27 cellular contexts compared by ENCODE assay signal in the genomic region with DNA sequence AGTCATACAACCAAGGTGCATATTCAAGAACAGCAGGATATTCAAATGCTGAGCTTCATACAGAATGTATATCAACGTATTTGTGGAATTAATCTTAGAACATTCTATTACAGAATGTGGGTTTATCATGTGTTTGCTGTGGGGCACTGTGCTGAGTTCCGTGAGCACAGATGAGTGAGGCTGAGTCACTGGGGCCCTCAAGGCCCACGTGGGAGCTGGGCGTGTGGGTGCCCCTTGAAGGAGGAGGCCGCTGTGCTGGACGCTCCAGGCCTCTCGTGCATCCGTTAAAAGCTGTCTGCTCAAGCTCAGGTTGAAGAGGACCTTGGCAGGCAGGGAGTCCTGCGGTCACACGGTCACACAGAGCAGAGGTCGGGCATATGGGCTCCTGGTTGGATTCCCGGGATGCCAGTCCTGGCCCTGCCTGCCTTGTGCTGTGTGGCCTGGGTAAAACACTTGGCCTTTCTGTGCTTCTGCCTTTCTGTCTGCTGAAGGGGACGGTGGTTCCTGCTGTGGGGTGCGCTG.
"Had no signal": no experiment of that assay in that cellular context is flagged by ENCODE, and none has a peak within 500 bp of the region (broad histone marks: within the 10 kb centered on the region; RNA-seq: fewer than 3 reads in every experiment).

No MANE protein-coding gene starts in this region.

- H3K4me1 ChIP-seq: heart right ventricle, parathyroid adenoma, spleen, suprapubic skin, tibial artery had no signal

- FAIRE-seq: TTC549 had no signal

- H3K4me3 Mint-ChIP-seq: activated CD4-positive, alpha-beta memory T cell treated with anti-CD3 and anti-CD28 coated beads for 36 hours; dendritic cell treated with granulocyte-macrophage colony-stimulating factor and Interleukin-4, amounts not matched to agents 40 ng/mL and 50 ng/mL, for 4 days; endodermal cell; mesothelial cell of epicardium; naive thymus-derived CD4-positive, alpha-beta T cell; T-helper 1 cell treated with Interleukin-12 subunit alpha and Interleukin-12 subunit beta and Interleukin-4 antibody, amounts not matched to agents 30 μg/mL and 1 μg/mL, for 36 hours had no signal

- H3K36me3 Mint-ChIP-seq: activated CD4-positive, alpha-beta memory T cell treated with anti-CD3 and anti-CD28 coated beads for 36 hours; mesothelial cell of epicardium had no signal

- H3K4me1 Mint-ChIP-seq: mesothelial cell of epicardium; naive thymus-derived CD4-positive, alpha-beta T cell had no signal

- H3K36me3 ChIP-seq: heart right ventricle, spleen, suprapubic skin, tibial artery, WERI-Rb-1 had no signal

- H3K27me3 ChIP-seq: heart right ventricle, spleen, suprapubic skin, tibial artery had no signal

- H3K9me3 Mint-ChIP-seq: activated CD4-positive, alpha-beta memory T cell treated with anti-CD3 and anti-CD28 coated beads for 36 hours; dendritic cell treated with granulocyte-macrophage colony-stimulating factor and Interleukin-4, amounts not matched to agents 40 ng/mL and 50 ng/mL, for 4 days; endodermal cell; mesothelial cell of epicardium; naive thymus-derived CD4-positive, alpha-beta T cell; T-helper 1 cell treated with Interleukin-12 subunit alpha and Interleukin-12 subunit beta and Interleukin-4 antibody, amounts not matched to agents 30 μg/mL and 1 μg/mL, for 36 hours had no signal

- H3K9me3 ChIP-seq: heart right ventricle, spleen, suprapubic skin, tibial artery had no signal

- H3K79me2 ChIP-seq: parathyroid adenoma had no signal

- H3K27ac ChIP-seq: heart right ventricle, parathyroid adenoma, spleen, suprapubic skin, tibial artery, WERI-Rb-1 had no signal

- DNase-seq: activated CD4-positive, alpha-beta memory T cell treated with anti-CD3 and anti-CD28 coated beads for 36 hours; activated CD4-positive, alpha-beta T cell treated with anti-CD3 and anti-CD28 coated beads for 48 hours; activated CD8-positive, alpha-beta memory T cell treated with anti-CD3 and anti-CD28 coated beads, Interleukin-2, amount 50 U/mL, for 4 hours; activated gamma-delta T cell treated with Interleukin-2 at 50 U/mL for 16 hours; activated naive CD4-positive, alpha-beta T cell treated with anti-CD3 and anti-CD28 coated beads, Interleukin-2, amount 50 U/mL, for 16 hours; activated T-cell treated with anti-CD3 and anti-CD28 coated beads, Interleukin-2, amount 50 U/mL, for 1 hour; amygdala; central memory CD4-positive, alpha-beta T cell; endodermal cell; foreskin melanocyte; heart right ventricle; naive thymus-derived CD4-positive, alpha-beta T cell; nucleus accumbens; right cardiac atrium; stimulated activated naive CD4-positive, alpha-beta T cell; T-helper 9 cell; tibial artery; WERI-Rb-1 had no signal

- H3K4me3 ChIP-seq: heart right ventricle, spleen, suprapubic skin, tibial artery had no signal

- H2AFZ ChIP-seq: parathyroid adenoma had no signal

- H3K27me3 Mint-ChIP-seq: activated CD4-positive, alpha-beta memory T cell treated with anti-CD3 and anti-CD28 coated beads for 36 hours; naive thymus-derived CD4-positive, alpha-beta T cell had no signal

- H3K27ac Mint-ChIP-seq: activated CD4-positive, alpha-beta memory T cell treated with anti-CD3 and anti-CD28 coated beads for 36 hours; dendritic cell treated with granulocyte-macrophage colony-stimulating factor and Interleukin-4, amounts not matched to agents 40 ng/mL and 50 ng/mL, for 4 days; endodermal cell; mesothelial cell of epicardium; naive thymus-derived CD4-positive, alpha-beta T cell; T-helper 1 cell treated with Interleukin-12 subunit alpha and Interleukin-12 subunit beta and Interleukin-4 antibody, amounts not matched to agents 30 μg/mL and 1 μg/mL, for 36 hours had no signal

- H3K9ac ChIP-seq: parathyroid adenoma had no signal

- ATAC-seq: activated CD4-positive, CD25-positive, alpha-beta regulatory T cell treated with anti-CD3 and anti-CD28 coated beads, Interleukin-2, amount 50 U/mL, for 24 hours; esophagus mucosa; naive thymus-derived CD4-positive, alpha-beta T cell; right cardiac atrium had no signal
